ENCODE assay signal across 8 cellular contexts in the genomic region with DNA sequence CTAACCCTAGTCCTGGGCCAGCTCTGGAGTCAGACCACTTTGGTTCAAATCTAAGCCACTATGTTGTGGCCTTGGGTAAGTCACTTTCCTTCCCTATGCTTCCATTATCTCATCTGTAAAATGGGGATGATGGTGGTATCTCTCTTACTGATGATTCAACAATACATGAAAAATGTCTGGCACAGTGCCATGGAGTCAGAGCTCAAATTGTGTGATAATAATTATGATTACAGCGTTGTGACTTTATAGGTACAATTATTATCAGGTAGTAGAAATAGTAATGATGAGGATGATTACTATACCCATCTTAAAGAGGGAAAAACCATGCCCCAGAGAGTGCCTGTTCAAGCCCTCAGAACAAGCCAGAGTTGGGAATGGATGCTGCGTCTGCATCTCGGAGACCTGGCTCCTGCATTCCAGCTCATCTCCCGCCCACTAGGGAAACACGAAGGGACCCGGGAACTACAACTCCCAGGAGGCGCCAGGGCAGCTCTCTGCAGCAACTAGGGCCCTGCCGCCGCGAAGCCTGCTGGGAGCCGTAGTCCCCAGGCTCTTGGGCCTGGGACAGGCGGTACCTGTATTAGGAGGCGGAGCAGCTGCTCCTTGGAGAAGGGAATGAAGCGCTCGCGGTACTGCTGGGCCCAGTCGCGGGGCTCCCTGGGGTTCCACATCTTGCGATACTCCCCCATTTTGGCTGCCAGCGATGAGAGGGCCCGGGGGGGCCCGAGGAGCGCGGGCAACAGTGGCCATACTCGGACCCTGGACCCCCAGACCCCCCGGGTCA. TPM values are rescaled to one million over a fixed set of nuclear protein-coding genes. Genes with fewer than 3 reads are reported as not detected.
DNase-seq lines count a peak whose midpoint lies in the region; ATAC-seq and TF ChIP-seq lines count a peak whose summit lies in the region.

No MANE protein-coding gene starts in this region.

- H3K36me3 Mint-ChIP-seq in naive thymus-derived CD8-positive, alpha-beta T cell = peaks cover 0 to 19% (median 0%) of the 10 kb centered on the region in 3 donors
- peaks cover 3 to 15% of the 10 kb centered on the region in 2 donors for H3K36me3 Mint-ChIP-seq in stimulated activated naive B cell treated with anti-CD40 and anti-IgM and Interleukin-4, amounts not matched to agents 10 μg/mL and 1 μg/mL and 100 μg/mL, for 72 hours

- H3K4me1 ChIP-seq in DND-41 (ENCODE audit: insufficient read depth, low read length) (peaks cover 23% of the 10 kb centered on the region), RWPE2 (ENCODE audit: insufficient read depth, poor library complexity, severe bottlenecking) (peaks cover 3% of the 10 kb centered on the region)

- TF ChIP-seq CTCF in DND-41 (IDR thresholded peaks at IDR 0.05; ENCODE audit: borderline replicate concordance, extremely low read depth, low read length, poor library complexity, severe bottlenecking) = peak; percentile 11
- TF ChIP-seq CTCF in RWPE2 (IDR thresholded peaks at IDR 0.05; ENCODE audit: poor library complexity, severe bottlenecking) = no peak

- H3K27ac Mint-ChIP-seq in naive thymus-derived CD8-positive, alpha-beta T cell = peak overlapping the region; percentile 25 to 99 (median 96)
- H3K27ac Mint-ChIP-seq in stimulated activated naive B cell treated with anti-CD40 and anti-IgM and Interleukin-4, amounts not matched to agents 10 μg/mL and 1 μg/mL and 100 μg/mL, for 72 hours = peak overlapping the region; percentile 95

- H3K4me1 Mint-ChIP-seq in naive thymus-derived CD8-positive, alpha-beta T cell = peaks cover 11 to 26% (median 16%) of the 10 kb centered on the region in 4 donors
- H3K4me1 Mint-ChIP-seq in stimulated activated naive B cell treated with anti-CD40 and anti-IgM and Interleukin-4, amounts not matched to agents 10 μg/mL and 1 μg/mL and 100 μg/mL, for 72 hours = peaks cover 12 to 29% of the 10 kb centered on the region in 2 donors

- peaks cover 4% of the 10 kb centered on the region for H3K36me3 ChIP-seq in DND-41 (ENCODE audit: insufficient read depth, low read length)
- H3K36me3 ChIP-seq in RWPE2 (ENCODE audit: low read depth) = peaks cover 9% of the 10 kb centered on the region

- H3K4me3 ChIP-seq in DND-41 (ENCODE audit: low read depth in 1 of 2, low read length in 2 of 2) (peak overlapping the region; percentile 63 to 81), RWPE2 (ENCODE audit: severe bottlenecking) (peak overlapping the region; percentile 38)

- peak overlapping the region; percentile 95 for H3K9ac ChIP-seq in DND-41 (ENCODE audit: low read depth, low read length)

- H3K9me3 Mint-ChIP-seq in naive thymus-derived CD8-positive, alpha-beta T cell = no peaks in the 10 kb centered on the region
- H3K9me3 Mint-ChIP-seq in stimulated activated naive B cell treated with anti-CD40 and anti-IgM and Interleukin-4, amounts not matched to agents 10 μg/mL and 1 μg/mL and 100 μg/mL, for 72 hours = no peaks in the 10 kb centered on the region

- peak overlapping the region; percentile 91 for H3K4me2 ChIP-seq in DND-41 (ENCODE audit: insufficient read depth, low read length)

- H3K27me3 ChIP-seq in DND-41 (ENCODE audit: insufficient read depth, low read length, poor library complexity) = no peaks in the 10 kb centered on the region
- H3K27me3 ChIP-seq in RWPE2 (ENCODE audit: insufficient read depth, poor library complexity, severe bottlenecking) = no peaks in the 10 kb centered on the region

- H3K4me3 Mint-ChIP-seq in naive thymus-derived CD8-positive, alpha-beta T cell = peak overlapping the region; percentile 79 to 95 (median 89)
- peak overlapping the region; percentile 86 to 92 for H3K4me3 Mint-ChIP-seq in stimulated activated naive B cell treated with anti-CD40 and anti-IgM and Interleukin-4, amounts not matched to agents 10 μg/mL and 1 μg/mL and 100 μg/mL, for 72 hours

- H4K20me1 ChIP-seq in DND-41 (ENCODE audit: insufficient read depth, low read length) = no peaks in the 10 kb centered on the region

- H3K79me2 ChIP-seq in DND-41 (ENCODE audit: insufficient read depth, low read length) = peaks cover 5% of the 10 kb centered on the region

- POLR2A ChIA-PET in naive thymus-derived CD8-positive, alpha-beta T cell (lab: Charles Lee) = interaction anchor here (0.6 to 3.2 kb wide), 12 partner anchors 11 to 1203 kb away, joined by 3 to 39 read pairs (median 5); partner anchors contain the start of genes KDELR1 and ZSWIM9

- ATAC-seq in DND-41 (ENCODE audit: insufficient read depth, low read depth) = peak; percentile 84
- ATAC-seq in RWPE2 (ENCODE audit: low read depth) = peak; percentile 93
- ATAC-seq in naive thymus-derived CD8-positive, alpha-beta T cell = peak; percentile 60 to 66
- peak; percentile 76 to 78 for ATAC-seq in stimulated activated naive B cell treated with anti-CD40 and anti-IgM and Interleukin-4, amounts not matched to agents 10 μg/mL and 1 μg/mL and 100 μg/mL, for 72 hours (replicated peaks)

- peak overlapping the region; percentile 95 for H3K27ac ChIP-seq in DND-41 (ENCODE audit: low read length)
- H3K27ac ChIP-seq in RWPE2 (ENCODE audit: poor library complexity, severe bottlenecking) = peak overlapping the region; percentile 77

- no peaks in the 10 kb centered on the region for H3K9me3 ChIP-seq in DND-41 (ENCODE audit: insufficient read depth, low read length, severe bottlenecking)
- H3K9me3 ChIP-seq in RWPE2 (ENCODE audit: severe bottlenecking) = no peaks in the 10 kb centered on the region

- H3K27me3 Mint-ChIP-seq in naive thymus-derived CD8-positive, alpha-beta T cell = no peaks in the 10 kb centered on the region
- H3K27me3 Mint-ChIP-seq in stimulated activated naive B cell treated with anti-CD40 and anti-IgM and Interleukin-4, amounts not matched to agents 10 μg/mL and 1 μg/mL and 100 μg/mL, for 72 hours = no peaks in the 10 kb centered on the region

- DNase-seq in DND-41 = peak; percentile 96
- peak; percentile 78 for DNase-seq in GOT3 (lab: John Stamatoyannopoulos, UW)
- peak; percentile 95 for DNase-seq in LoVo (ENCODE audit: low spot score)
- DNase-seq in RWPE2 (ENCODE audit: low spot score) = peak; percentile 98
- peak; percentile 80 for DNase-seq in activated effector memory CD4-positive, alpha-beta T cell treated with Interleukin-2 at 50 U/mL for 16 hours
- peak; percentile 84 for DNase-seq in fibroblast of peridontal ligament (ENCODE audit: extremely low read depth)
- DNase-seq in naive thymus-derived CD8-positive, alpha-beta T cell = peak; percentile 80 to 93 (median 86)
- peak; percentile 83 for DNase-seq in stimulated activated naive B cell treated with anti-CD40 and anti-IgM and Interleukin-4, amounts not matched to agents 10 μg/mL and 1 μg/mL and 100 μg/mL, for 72 hours

- peak overlapping the region; percentile 91 for H2AFZ ChIP-seq in DND-41 (ENCODE audit: low read depth, low read length)

RNA-seq across cellular contexts. Expression of gene TMEM143, which starts 0.8 kb away (rescaled TPM):
- 10 to 100 TPM; 25.0 to 29.4 TPM for total RNA-seq in naive thymus-derived CD8-positive, alpha-beta T cell
- polyA plus RNA-seq in naive thymus-derived CD8-positive, alpha-beta T cell = 10 to 100 TPM in 1 of 3 donors, 1 to 10 TPM in 2; 3.9 to 10.7 (median 4.9) TPM

RNA-seq across cellular contexts. Expression of gene SYNGR4, which starts 1.3 kb away (rescaled TPM):
- not detected for total RNA-seq in naive thymus-derived CD8-positive, alpha-beta T cell
- not detected for polyA plus RNA-seq in naive thymus-derived CD8-positive, alpha-beta T cell

RNA-seq across cellular contexts. Expression of gene KDELR1, which starts 28.4 kb away (rescaled TPM):
- 10 to 100 TPM; 49.6 TPM for total RNA-seq in naive thymus-derived CD8-positive, alpha-beta T cell
- 10 to 100 TPM; 21.3 to 24.8 (median 22.5) TPM for polyA plus RNA-seq in naive thymus-derived CD8-positive, alpha-beta T cell

RNA-seq across cellular contexts. Expression of gene GRIN2D, which starts 30.6 kb away (rescaled TPM):
- under 1 TPM; 0.08 to 0.11 TPM for total RNA-seq in naive thymus-derived CD8-positive, alpha-beta T cell
- not detected for polyA plus RNA-seq in naive thymus-derived CD8-positive, alpha-beta T cell

RNA-seq across cellular contexts. Expression of gene EMP3, which starts 37.6 kb away (rescaled TPM):
- 100 to 1,000 TPM; 275 to 277 TPM for total RNA-seq in naive thymus-derived CD8-positive, alpha-beta T cell
- 100 to 1,000 TPM; 514 to 721 (median 617) TPM for polyA plus RNA-seq in naive thymus-derived CD8-positive, alpha-beta T cell

Comparison
In these comparisons a context has a peak if more than half of its experiments do, and no peak if none do; other contexts are left out.
1. Peak in every context shown above with its lines: DNase-seq, ATAC-seq, H3K4me3 ChIP-seq and H3K27ac ChIP-seq.